In genomic region chr19:45271709-45272108, GRCh38 we compare ENCODE assay signal across 1 cellular context.
TF ChIP-seq lines count a peak whose summit lies in the region.

No MANE protein-coding gene starts in this region.

TF ChIP-seq in K562, 482 proteins besides CTCF, POLR2A, EP300 and RAD21:
- TF ChIP-seq ZBTB2 (IDR thresholded peaks at IDR 0.05), result no peak
- TF ChIP-seq THAP12 (CRISPR knock-in tag; IDR thresholded peaks at IDR 0.05), result no peak
- no peak for TF ChIP-seq DDX20 (tag; IDR thresholded peaks at IDR 0.05; ENCODE audit: low read depth)
- TF ChIP-seq MED1 (CRISPR knock-in tag; IDR thresholded peaks at IDR 0.05; ENCODE audit: borderline replicate concordance), result no peak
- TF ChIP-seq BACH1 (tag; IDR thresholded peaks at IDR 0.05), result no peak
- TF ChIP-seq ZNF41 (CRISPR knock-in tag; conservative IDR thresholded peaks at IDR 0.05), result no peak
- TF ChIP-seq BCOR (IDR thresholded peaks at IDR 0.05), result peak; percentile 70
- TF ChIP-seq ATF7 (IDR thresholded peaks at IDR 0.05), result no peak
- no peak for TF ChIP-seq RERE (CRISPR knock-in tag; IDR thresholded peaks at IDR 0.05; ENCODE audit: borderline replicate concordance)
- no peak for TF ChIP-seq STAT5A (IDR thresholded peaks at IDR 0.05; ENCODE audit: borderline replicate concordance, low read length)
- peak; percentile 36; the same call in 1 of the 2 replicates for TF ChIP-seq NFIC (IDR thresholded peaks at IDR 0.05)
